In the genomic region with DNA sequence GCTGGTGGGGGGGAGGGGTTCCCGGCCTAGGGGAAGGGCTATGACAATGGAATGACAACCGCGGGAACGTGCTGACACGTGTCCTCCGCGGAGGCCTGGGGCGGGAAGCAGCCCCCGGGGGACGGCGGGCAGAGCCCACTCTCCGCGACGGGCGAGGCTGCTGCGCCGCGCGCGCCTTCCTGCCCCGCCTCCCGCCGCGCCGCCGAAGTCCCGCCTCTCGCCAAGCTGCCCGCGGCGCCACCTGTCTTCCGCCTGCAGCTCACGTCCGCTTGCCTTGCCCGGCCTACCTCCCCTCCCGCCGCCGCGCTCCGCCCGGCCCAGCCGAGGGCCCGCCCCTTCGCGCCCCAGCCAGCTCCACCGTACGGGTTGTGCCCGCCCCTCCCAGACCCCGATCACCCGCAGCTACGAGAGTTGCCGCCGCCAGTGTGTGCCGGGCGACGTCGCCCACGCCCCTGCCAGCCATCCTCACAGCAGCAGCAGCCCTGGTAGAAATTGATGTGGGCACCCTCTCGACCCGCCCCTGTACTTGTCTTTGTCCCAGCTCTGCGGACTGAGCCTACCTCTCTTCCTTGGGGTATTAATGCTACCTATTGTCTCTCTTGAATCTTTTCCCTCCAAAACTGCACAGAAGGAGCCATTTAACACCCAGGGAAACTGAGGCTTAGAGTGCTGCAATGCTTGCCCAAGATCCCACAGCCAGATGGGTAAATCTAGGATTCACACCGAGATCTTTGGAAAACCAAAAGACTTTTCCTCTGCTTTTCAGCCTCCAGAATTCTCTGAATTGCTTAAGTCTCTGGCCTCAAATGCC, we compare ENCODE assay signal across 8 cellular contexts. TPM values are rescaled to one million over a fixed set of nuclear protein-coding genes. Genes with fewer than 3 reads are reported as not detected.
DNase-seq lines count a peak whose midpoint lies in the region; ATAC-seq and TF ChIP-seq lines count a peak whose summit lies in the region.

A gene with protein sequence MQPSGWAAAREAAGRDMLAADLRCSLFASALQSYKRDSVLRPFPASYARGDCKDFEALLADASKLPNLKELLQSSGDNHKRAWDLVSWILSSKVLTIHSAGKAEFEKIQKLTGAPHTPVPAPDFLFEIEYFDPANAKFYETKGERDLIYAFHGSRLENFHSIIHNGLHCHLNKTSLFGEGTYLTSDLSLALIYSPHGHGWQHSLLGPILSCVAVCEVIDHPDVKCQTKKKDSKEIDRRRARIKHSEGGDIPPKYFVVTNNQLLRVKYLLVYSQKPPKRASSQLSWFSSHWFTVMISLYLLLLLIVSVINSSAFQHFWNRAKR (minus strand): TSS at position 180 of the 811 bp plus-strand sequence. CDS start 457 bp downstream, outside the sequence.

- DNase-seq in NCI-H187 (lab: John Stamatoyannopoulos, UW), result peak; percentile 63 to 81
- DNase-seq in anterior cingulate cortex (lab: John Stamatoyannopoulos, UW), result peak; percentile 44 to 93 (median 84)
- DNase-seq in hepatic stellate cell (ENCODE audit: low spot score), result peak; percentile 61
- DNase-seq in retinal pigment epithelial cell (ENCODE audit: low read depth), result no peak
- DNase-seq in COLO829 (ENCODE audit: low spot score), result no peak

- H3K4me3 ChIP-seq in retinal pigment epithelial cell (ENCODE audit: low read length), result peak within 1 kb of the TSS; percentile 71

- ATAC-seq in GM18508 (IDR thresholded peaks at IDR 0.05; ENCODE audit: insufficient read depth, unreplicated experiment) (peak; percentile 52), HG02970 (IDR thresholded peaks at IDR 0.05; ENCODE audit: low FRiP score, unreplicated experiment) (peak; percentile 82)

- intact Hi-C loops in T-helper 2 cell treated with Interferon-gamma antibody and Interleukin-4, amounts not matched to agents 100 ng/mL and 5 ng/mL, for 36 hours (cut with micrococcal nuclease), result loop anchor here (1.0 to 2.0 kb wide), 3 partner anchors 9 to 392 kb away; a partner anchor contains a TSS

- peak; percentile 42 for TF ChIP-seq CTCF in retinal pigment epithelial cell (conservative IDR thresholded peaks at IDR 0.05; ENCODE audit: low read depth, low read length)

RNA-seq across cellular contexts. Expression of the gene that starts here (rescaled TPM):
- total RNA-seq in T-helper 2 cell treated with Interferon-gamma antibody and Interleukin-4, amounts not matched to agents 100 ng/mL and 5 ng/mL, for 36 hours, result 14.7 and 15.2 TPM in 2 replicates

Comparison
In these comparisons a context has a peak if more than half of its experiments do, and no peak if none do; other contexts are left out.
1. DNase-seq: peak in NCI-H187 (2 of 2), anterior cingulate cortex (58 of 58) and hepatic stellate cell (single experiment); none in retinal pigment epithelial cell (single experiment) and COLO829 (single experiment).